Comparison of ENCODE assay signal across 9 cellular contexts in genomic region chr9:99059074-99059894, GRCh38. TPM values are rescaled to one million over a fixed set of nuclear protein-coding genes. Genes with fewer than 3 reads are reported as not detected.
DNase-seq lines count a peak whose midpoint lies in the region; ATAC-seq, FAIRE-seq and TF ChIP-seq lines count a peak whose summit lies in the region.
"Had no signal": no experiment of that assay in that cellular context is flagged by ENCODE, and none has a peak within 500 bp of the region (broad histone marks: within the 10 kb centered on the region; RNA-seq: fewer than 3 reads in every experiment).

No MANE protein-coding gene starts in this region.

- peak overlapping the region; percentile 85 for H3K27ac Mint-ChIP-seq in HFFc6
- peak overlapping the region; percentile 60 for H3K27ac Mint-ChIP-seq in stimulated activated naive CD8-positive, alpha-beta T cell treated with anti-CD3 and anti-CD28 coated beads, Interleukin-15, Interleukin-2, amounts not matched to agents 100 ng/mL and 50 ng/mL, for 24 hours

- TF ChIP-seq CTCF in HFFc6 (IDR thresholded peaks at IDR 0.05) = no peak

- H3K9me3 Mint-ChIP-seq in HFFc6 = peaks cover 13% of the 10 kb centered on the region
- no peaks in the 10 kb centered on the region for H3K9me3 Mint-ChIP-seq in stimulated activated naive CD8-positive, alpha-beta T cell treated with anti-CD3 and anti-CD28 coated beads, Interleukin-15, Interleukin-2, amounts not matched to agents 100 ng/mL and 50 ng/mL, for 24 hours

- H3K36me3 Mint-ChIP-seq in HFFc6 (ENCODE audit: low read depth) = peaks cover 5% of the 10 kb centered on the region; the same call in 1 of the 2 replicates
- H3K36me3 Mint-ChIP-seq in stimulated activated naive CD8-positive, alpha-beta T cell treated with anti-CD3 and anti-CD28 coated beads, Interleukin-15, Interleukin-2, amounts not matched to agents 100 ng/mL and 50 ng/mL, for 24 hours (ENCODE audit: low read depth) = no peaks in the 10 kb centered on the region

- peak overlapping the region; percentile 35; the same call in 1 of the 2 replicates for H3K4me3 Mint-ChIP-seq in HFFc6
- H3K4me3 Mint-ChIP-seq in stimulated activated naive CD8-positive, alpha-beta T cell treated with anti-CD3 and anti-CD28 coated beads, Interleukin-15, Interleukin-2, amounts not matched to agents 100 ng/mL and 50 ng/mL, for 24 hours = peak overlapping the region; percentile 41

- ATAC-seq in GM18502 (IDR thresholded peaks at IDR 0.05; ENCODE audit: poor library complexity, unreplicated experiment) = peak; percentile 72

- TF ChIP-seq POLR2A in erythroblast (IDR thresholded peaks at IDR 0.05; ENCODE audit: low read length) = no peak

- no peak for FAIRE-seq in RCC 7860 (lab: Jason Lieb, UNC)
- FAIRE-seq: endothelial cell of umbilical vein had no signal

- peak; percentile 10 for DNase-seq in HFFc6
- DNase-seq in NOMO-1 treated with DMSO at 0.1 percent for 48 hours (lab: John Stamatoyannopoulos, UW; ENCODE audit: unreplicated experiment) = peak; percentile 94
- peak; percentile 12 to 20 for DNase-seq in erythroblast (lab: John Stamatoyannopoulos, UW)
- DNase-seq in activated gamma-delta T cell treated with Interleukin-2 at 50 U/mL for 16 hours = no peak
- no peak for DNase-seq in NCI-H187 (lab: John Stamatoyannopoulos, UW)
- DNase-seq in RCC 7860 (ENCODE audit: low spot score) = no peak

- peaks cover 6% of the 10 kb centered on the region for H3K27me3 Mint-ChIP-seq in HFFc6 (ENCODE audit: insufficient read depth)
- no peaks in the 10 kb centered on the region for H3K27me3 Mint-ChIP-seq in stimulated activated naive CD8-positive, alpha-beta T cell treated with anti-CD3 and anti-CD28 coated beads, Interleukin-15, Interleukin-2, amounts not matched to agents 100 ng/mL and 50 ng/mL, for 24 hours

- peaks cover 57% of the 10 kb centered on the region for H3K4me1 Mint-ChIP-seq in HFFc6 (ENCODE audit: low read depth)
- H3K4me1 Mint-ChIP-seq in stimulated activated naive CD8-positive, alpha-beta T cell treated with anti-CD3 and anti-CD28 coated beads, Interleukin-15, Interleukin-2, amounts not matched to agents 100 ng/mL and 50 ng/mL, for 24 hours (ENCODE audit: low read depth) = peaks cover 61% of the 10 kb centered on the region

RNA-seq across cellular contexts. Expression of gene TGFBR1, which starts 45.6 kb away (rescaled TPM):
- 10 to 100 TPM; 28.8 to 39.1 (median 32.7) TPM for total RNA-seq in HFFc6 (2021; fragmentation: NEBNext Ultra II Directional; extraction: Animal tissue kit (Norgen Biotek cat#: 25700))

Comparison
In these comparisons a context has a peak if more than half of its experiments do, and no peak if none do; other contexts are left out.
1. DNase-seq: peak in HFFc6 (single experiment), NOMO-1 treated with DMSO at 0.1 percent for 48 hours (single experiment) and erythroblast (2 of 2); none in activated gamma-delta T cell treated with Interleukin-2 at 50 U/mL for 16 hours (single experiment), NCI-H187 (0 of 2) and RCC 7860 (single experiment).